ENCODE assay signal across 1 cellular context in the genomic region with DNA sequence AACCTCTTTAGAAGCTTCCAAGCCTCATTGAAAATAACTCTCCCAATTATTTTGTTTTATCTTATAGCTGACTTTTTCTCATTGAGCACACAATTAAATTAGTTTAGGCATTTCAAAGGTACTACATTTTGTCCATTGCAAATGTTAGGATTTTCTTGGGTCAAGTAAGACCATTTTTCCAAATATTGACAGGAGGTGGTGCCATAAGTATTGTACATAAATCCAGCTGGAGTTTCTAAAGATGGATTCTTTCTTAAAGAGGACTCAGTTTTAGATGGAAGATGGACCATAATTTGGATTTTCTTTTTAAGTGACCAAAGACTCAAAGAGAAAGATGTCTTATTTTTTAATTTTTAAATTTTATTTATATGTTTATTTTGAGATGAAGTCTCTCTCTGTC.
TF ChIP-seq lines count a peak whose summit lies in the region.

No MANE protein-coding gene starts in this region.

TF ChIP-seq in HCT116, 20 proteins besides CTCF, POLR2A, EP300 and RAD21 (continued from another document):
- TF ChIP-seq, protein P1, sequence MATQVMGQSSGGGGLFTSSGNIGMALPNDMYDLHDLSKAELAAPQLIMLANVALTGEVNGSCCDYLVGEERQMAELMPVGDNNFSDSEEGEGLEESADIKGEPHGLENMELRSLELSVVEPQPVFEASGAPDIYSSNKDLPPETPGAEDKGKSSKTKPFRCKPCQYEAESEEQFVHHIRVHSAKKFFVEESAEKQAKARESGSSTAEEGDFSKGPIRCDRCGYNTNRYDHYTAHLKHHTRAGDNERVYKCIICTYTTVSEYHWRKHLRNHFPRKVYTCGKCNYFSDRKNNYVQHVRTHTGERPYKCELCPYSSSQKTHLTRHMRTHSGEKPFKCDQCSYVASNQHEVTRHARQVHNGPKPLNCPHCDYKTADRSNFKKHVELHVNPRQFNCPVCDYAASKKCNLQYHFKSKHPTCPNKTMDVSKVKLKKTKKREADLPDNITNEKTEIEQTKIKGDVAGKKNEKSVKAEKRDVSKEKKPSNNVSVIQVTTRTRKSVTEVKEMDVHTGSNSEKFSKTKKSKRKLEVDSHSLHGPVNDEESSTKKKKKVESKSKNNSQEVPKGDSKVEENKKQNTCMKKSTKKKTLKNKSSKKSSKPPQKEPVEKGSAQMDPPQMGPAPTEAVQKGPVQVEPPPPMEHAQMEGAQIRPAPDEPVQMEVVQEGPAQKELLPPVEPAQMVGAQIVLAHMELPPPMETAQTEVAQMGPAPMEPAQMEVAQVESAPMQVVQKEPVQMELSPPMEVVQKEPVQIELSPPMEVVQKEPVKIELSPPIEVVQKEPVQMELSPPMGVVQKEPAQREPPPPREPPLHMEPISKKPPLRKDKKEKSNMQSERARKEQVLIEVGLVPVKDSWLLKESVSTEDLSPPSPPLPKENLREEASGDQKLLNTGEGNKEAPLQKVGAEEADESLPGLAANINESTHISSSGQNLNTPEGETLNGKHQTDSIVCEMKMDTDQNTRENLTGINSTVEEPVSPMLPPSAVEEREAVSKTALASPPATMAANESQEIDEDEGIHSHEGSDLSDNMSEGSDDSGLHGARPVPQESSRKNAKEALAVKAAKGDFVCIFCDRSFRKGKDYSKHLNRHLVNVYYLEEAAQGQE (IDR thresholded peaks at IDR 0.05; ENCODE audit: low read depth): no peak
- no peak for TF ChIP-seq ZFX (IDR thresholded peaks at IDR 0.05)
- TF ChIP-seq CEBPB (IDR thresholded peaks at IDR 0.05; ENCODE audit: low read depth): no peak
- no peak for TF ChIP-seq FOSL1 (IDR thresholded peaks at IDR 0.05; ENCODE audit: low read depth)
- TF ChIP-seq ATF3 (IDR thresholded peaks at IDR 0.05): no peak
- no peak for TF ChIP-seq SP1 (IDR thresholded peaks at IDR 0.05; ENCODE audit: low read depth)
